ENCODE assay signal across 22 cellular contexts in the genomic region with DNA sequence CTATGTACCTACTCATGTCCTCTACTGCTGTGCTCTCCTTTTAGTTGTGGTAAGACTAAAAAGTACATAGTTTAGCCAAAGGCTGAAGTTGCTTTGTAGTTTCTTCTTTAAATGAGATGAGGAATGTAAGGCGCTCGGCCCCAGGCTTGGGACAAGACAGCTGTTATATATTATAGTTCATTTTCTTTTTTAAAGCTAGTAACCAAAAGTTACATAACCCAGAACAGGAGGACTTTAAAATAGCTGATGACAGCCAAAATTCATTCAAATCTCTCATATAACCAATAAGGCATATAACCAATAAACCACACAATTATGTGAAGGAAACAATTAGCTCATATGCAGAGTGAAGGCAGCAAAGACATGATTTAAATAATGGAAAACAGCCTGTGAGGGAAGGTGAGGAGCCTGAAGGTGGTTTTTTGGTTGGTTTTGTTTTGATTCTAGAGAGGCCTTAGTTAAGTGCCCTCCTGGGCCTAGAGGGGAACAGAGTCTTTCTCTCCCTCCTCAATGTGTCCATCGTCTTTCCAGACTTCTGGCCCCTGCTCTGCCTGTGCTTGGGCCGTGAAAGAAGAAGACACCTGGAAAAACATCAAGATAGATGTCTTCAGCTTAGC. TPM values are rescaled to one million over a fixed set of nuclear protein-coding genes. Genes with fewer than 3 reads are reported as not detected.
A peak's percentile ranks its signal among the peaks of the same experiment; 100 is the strongest.
DNase-seq lines count a peak whose midpoint lies in the region; ATAC-seq and TF ChIP-seq lines count a peak whose summit lies in the region.
"Had no signal": no experiment of that assay in that cellular context is flagged by ENCODE, and none has a peak within 500 bp of the region (broad histone marks: within the 10 kb centered on the region; RNA-seq: fewer than 3 reads in every experiment).

No MANE protein-coding gene starts in this region.

- intact Hi-C loops in esophagus muscularis mucosa (cut with DNase I) = no loop called here

- no peak overlapping the region for H3K4me3 Mint-ChIP-seq in stimulated activated naive CD8-positive, alpha-beta T cell treated with anti-CD3 and anti-CD28 coated beads, Interleukin-15, amount 100 ng/mL, for 72 hours
- H3K4me3 Mint-ChIP-seq: CD8-positive, alpha-beta T cell had no signal

- H4K20me1 ChIP-seq in SK-N-SH (ENCODE audit: insufficient read depth) = no peaks in the 10 kb centered on the region
- H4K20me1 ChIP-seq: BLaER1 treated with 17β-estradiol and CSF1 and Interleukin-3, amounts not matched to agents 10 nM and 100 nM had no signal

- peaks cover 5% of the 10 kb centered on the region for H3K4me1 Mint-ChIP-seq in stimulated activated naive CD8-positive, alpha-beta T cell treated with anti-CD3 and anti-CD28 coated beads, Interleukin-15, amount 100 ng/mL, for 72 hours

- POLR2A ChIA-PET in SK-N-SH (lab: Yijun Ruan, JAX) = interaction anchor here (0.7 kb wide), 1 partner anchor 15 kb away, joined by 3 read pairs; no protein-coding TSS in a partner anchor

- no peak overlapping the region for H3K4me2 ChIP-seq in SK-N-SH
- H3K4me2 ChIP-seq: BLaER1 treated with 17β-estradiol and CSF1 and Interleukin-3, amounts not matched to agents 10 nM and 100 nM had no signal

- H3K9me3 ChIP-seq in SK-N-SH (no peaks in the 10 kb centered on the region), esophagus muscularis mucosa (no peaks in the 10 kb centered on the region)
- H3K9me3 ChIP-seq: BLaER1 treated with 17β-estradiol and CSF1 and Interleukin-3, amounts not matched to agents 10 nM and 100 nM had no signal

- peak overlapping the region in 1 of 2 experiments; percentile 43; a peak in 2 of 4 replicates for H3K27ac ChIP-seq in SK-N-SH (ENCODE audit: low read depth in 2 of 2, low read length in 1 of 2)
- H3K27ac ChIP-seq in esophagus muscularis mucosa (replicated peaks in 1 of 4) = no peak overlapping the region
- H3K27ac ChIP-seq: BLaER1 treated with 17β-estradiol and CSF1 and Interleukin-3, amounts not matched to agents 10 nM and 100 nM; GM23248 had no signal

- peaks cover 27% of the 10 kb centered on the region for H3K27me3 Mint-ChIP-seq in stimulated activated naive CD8-positive, alpha-beta T cell treated with anti-CD3 and anti-CD28 coated beads, Interleukin-15, amount 100 ng/mL, for 72 hours

- no peak overlapping the region for H3K9ac ChIP-seq in SK-N-SH
- H3K9ac ChIP-seq: BLaER1 treated with 17β-estradiol and CSF1 and Interleukin-3, amounts not matched to agents 10 nM and 100 nM; GM23248 had no signal

- no peak for TF ChIP-seq EP300 in SK-N-SH (IDR thresholded peaks at IDR 0.05; ENCODE audit: borderline replicate concordance in 1 of 2, low read depth in 1 of 2, low read length in 1 of 2)
- TF ChIP-seq EP300 in esophagus muscularis mucosa (IDR thresholded peaks at IDR 0.05) = no peak

- peak; percentile 58 for ATAC-seq in stimulated activated naive CD8-positive, alpha-beta T cell treated with anti-CD3 and anti-CD28 coated beads, Interleukin-15, amount 100 ng/mL, for 72 hours
- no peak for ATAC-seq in GM21515 (IDR thresholded peaks at IDR 0.05; ENCODE audit: unreplicated experiment)
- ATAC-seq: CD8-positive, alpha-beta T cell; HepG2; PC-3 had no signal

- TF ChIP-seq CTCF in AG10803 (conservative IDR thresholded peaks at IDR 0.05; ENCODE audit: low read length) = no peak
- no peak for TF ChIP-seq CTCF in SK-N-SH (IDR thresholded peaks at IDR 0.05)
- no peak for TF ChIP-seq CTCF in esophagus muscularis mucosa (IDR thresholded peaks at IDR 0.05)

- no peak for TF ChIP-seq POLR2A in esophagus muscularis mucosa (IDR thresholded peaks at IDR 0.05; ENCODE audit: low read depth)

- H2AFZ ChIP-seq in SK-N-SH (ENCODE audit: low read depth) = no peak overlapping the region
- H2AFZ ChIP-seq: GM23248 had no signal

- H3K27me3 ChIP-seq in SK-N-SH (ENCODE audit: insufficient read depth) (no peaks in the 10 kb centered on the region), esophagus muscularis mucosa (no peaks in the 10 kb centered on the region)
- H3K27me3 ChIP-seq: BLaER1 treated with 17β-estradiol and CSF1 and Interleukin-3, amounts not matched to agents 10 nM and 100 nM had no signal

- DNase-seq in AG10803 (ENCODE audit: low read depth) (peak; percentile 27), SK-N-SH (no peak), esophagus muscularis mucosa (ENCODE audit: extremely low spot score) (peak; percentile 60), HT-29 (ENCODE audit: low spot score) (no peak), A172 (ENCODE audit: low spot score) (no peak)
- DNase-seq in stimulated activated naive CD8-positive, alpha-beta T cell treated with anti-CD3 and anti-CD28 coated beads, Interleukin-15, amount 100 ng/mL, for 72 hours = no peak
- DNase-seq: Calu3; CD8-positive, alpha-beta T cell; GF-D8; GM23248; KBM-7; NCI-H1417 treated with DMSO at 0.1 percent for 48 hours; NCI-H2029; NCI-H345; NCI-H524 treated with DMSO at 0.1 percent for 48 hours; PC-3; RPMI8226; SHP77 treated with DMSO at 0.1 percent for 48 hours had no signal

- H3K4me3 ChIP-seq in AG10803 (ENCODE audit: low read length) (no peak overlapping the region), SK-N-SH (ENCODE audit: low read depth in 2 of 2, low read length in 1 of 2) (no peak overlapping the region), esophagus muscularis mucosa (no peak overlapping the region)
- H3K4me3 ChIP-seq: BLaER1 treated with 17β-estradiol and CSF1 and Interleukin-3, amounts not matched to agents 10 nM and 100 nM; GM23248 had no signal

- H3K4me1 ChIP-seq in SK-N-SH (ENCODE audit: control insufficient read depth in 1 of 2, insufficient read depth in 2 of 2, low read depth in 1 of 2, low read length in 1 of 2) (peaks cover 13 to 23% of the 10 kb centered on the region in 2 experiments; a peak in 3 of 4 replicates), esophagus muscularis mucosa (peaks cover 5 to 25% (median 15%) of the 10 kb centered on the region in 4 donors)
- H3K4me1 ChIP-seq: BLaER1 treated with 17β-estradiol and CSF1 and Interleukin-3, amounts not matched to agents 10 nM and 100 nM had no signal

- CTCF ChIA-PET in SK-N-SH (lab: Yijun Ruan, JAX) = interaction anchor here (0.7 to 1.2 kb wide), 5 partner anchors 11 to 35 kb away, joined by 3 to 4 read pairs (median 3); no protein-coding TSS in a partner anchor

- no peak for TF ChIP-seq RAD21 in SK-N-SH (IDR thresholded peaks at IDR 0.05; ENCODE audit: low read length)

- no peaks in the 10 kb centered on the region for H3K9me2 ChIP-seq in SK-N-SH

- no peaks in the 10 kb centered on the region for H3K9me3 Mint-ChIP-seq in stimulated activated naive CD8-positive, alpha-beta T cell treated with anti-CD3 and anti-CD28 coated beads, Interleukin-15, amount 100 ng/mL, for 72 hours
- H3K9me3 Mint-ChIP-seq: CD8-positive, alpha-beta T cell had no signal

- no peak overlapping the region for H3K27ac Mint-ChIP-seq in stimulated activated naive CD8-positive, alpha-beta T cell treated with anti-CD3 and anti-CD28 coated beads, Interleukin-15, amount 100 ng/mL, for 72 hours
- H3K27ac Mint-ChIP-seq: CD8-positive, alpha-beta T cell had no signal

- 74% methylated on average over 4 of the region's 4 CpGs for WGBS in SK-N-SH (ENCODE audit: low lambda C conversion rate)
- WGBS in esophagus muscularis mucosa = 85% methylated on average over 4 of the region's 4 CpGs

- H3F3A ChIP-seq in SK-N-SH (replicated peaks; ENCODE audit: insufficient read depth) = no peaks in the 10 kb centered on the region

- H3K36me3 ChIP-seq in SK-N-SH (replicated peaks in 1 of 2; ENCODE audit: control insufficient read depth in 1 of 2, insufficient read depth in 2 of 2, low read length in 1 of 2) (no peaks in the 10 kb centered on the region), esophagus muscularis mucosa (no peaks in the 10 kb centered on the region)
- H3K36me3 ChIP-seq: BLaER1 treated with 17β-estradiol and CSF1 and Interleukin-3, amounts not matched to agents 10 nM and 100 nM had no signal

- H3K79me2 ChIP-seq in SK-N-SH (ENCODE audit: insufficient read depth) = no peaks in the 10 kb centered on the region

TF ChIP-seq in SK-N-SH, 30 proteins besides CTCF, POLR2A, EP300 and RAD21:
- TF ChIP-seq RCOR1 (IDR thresholded peaks at IDR 0.05; ENCODE audit: low read length) (0 out of 2 replicates have a peak, but pooled peaks have one; percentile 13), TCF12 (IDR thresholded peaks at IDR 0.05) (peak; percentile 43), RXRA (IDR thresholded peaks at IDR 0.05; ENCODE audit: borderline replicate concordance, low read depth) (no peak)

RNA-seq across cellular contexts. Expression of gene SLC26A4, which starts 35.8 kb away (rescaled TPM):
- 0.61 and 0.78 TPM in 2 replicates for polyA plus RNA-seq in SK-N-SH (2012; rRNA removed)
- polyA plus RNA-seq in SK-N-SH (2012; cell fraction: cytosol; rRNA removed) = 0.70 and 1.00 TPM in 2 replicates
- polyA plus RNA-seq in SK-N-SH (2012; cell fraction: nucleus; rRNA removed) = 0.39 and 0.49 TPM in 2 replicates
- total RNA-seq in esophagus muscularis mucosa = 1 to 10 TPM in 1 of 4 donors, under 1 TPM in 3; 0.17 to 1.2 (median 0.46) TPM
- not detected in 2 replicates for total RNA-seq in HT-29 (2014; rRNA removed; shearing (Covaris generic))
- 0.02 TPM in 1 of 2 replicates, not detected in the other for total RNA-seq in A172 (2014; rRNA removed; shearing (Covaris generic))
- total RNA-seq: A673, PC-3 had no signal

RNA-seq across cellular contexts. Expression of gene CBLL1, which starts 47.5 kb away (rescaled TPM):
- 26.0 and 28.8 TPM in 2 replicates for polyA plus RNA-seq in SK-N-SH (2012; rRNA removed)
- 28.1 and 30.1 TPM in 2 replicates for polyA plus RNA-seq in SK-N-SH (2012; cell fraction: cytosol; rRNA removed)
- 16.4 and 37.6 TPM in 2 replicates for polyA plus RNA-seq in SK-N-SH (2012; cell fraction: nucleus; rRNA removed)
- total RNA-seq in esophagus muscularis mucosa = 10 to 100 TPM; 60.1 to 67.3 (median 63.6) TPM
- 13.1 and 14.3 TPM in 2 replicates for total RNA-seq in HT-29 (2014; rRNA removed; shearing (Covaris generic))
- total RNA-seq in A172 (2014; rRNA removed; shearing (Covaris generic)) = 33.5 and 47.6 TPM in 2 replicates

Comparison
In these comparisons a context has a peak if more than half of its experiments do, and no peak if none do; other contexts are left out.
1. DNase-seq: peak in AG10803 (single experiment) and esophagus muscularis mucosa (single experiment); none in SK-N-SH (single experiment), stimulated activated naive CD8-positive, alpha-beta T cell treated with anti-CD3 and anti-CD28 coated beads, Interleukin-15, amount 100 ng/mL, for 72 hours (0 of 2), HT-29 (single experiment) and A172 (single experiment).